28 cellular contexts compared by ENCODE assay signal in genomic region chr16:9755076-9755475, GRCh38.
"Had no signal": no experiment of that assay in that cellular context is flagged by ENCODE, and none has a peak within 500 bp of the region (broad histone marks: within the 10 kb centered on the region; RNA-seq: fewer than 3 reads in every experiment).

No MANE protein-coding gene starts in this region.

- DNase-seq: activated CD4-positive, alpha-beta memory T cell treated with anti-CD3 and anti-CD28 coated beads for 36 hours; activated CD4-positive, alpha-beta T cell treated with anti-CD3 and anti-CD28 coated beads, Interleukin-2, amount 10 ng/mL, durations not matched to agents 24 days and 14 days; activated CD4-positive, CD25-positive, alpha-beta regulatory T cell treated with anti-CD3 and anti-CD28 coated beads, Interleukin-2, amount 50 U/mL, for 72 hours; activated CD8-positive, alpha-beta memory T cell treated with anti-CD3 and anti-CD28 coated beads, Interleukin-2, amount 50 U/mL, for 4 hours; activated gamma-delta T cell; activated naive CD4-positive, alpha-beta T cell treated with anti-CD3 and anti-CD28 coated beads, Interleukin-2, amount 10 ng/mL, durations not matched to agents 7 days and 5 days; activated naive CD8-positive, alpha-beta T cell treated with anti-CD3 and anti-CD28 coated beads, Interleukin-2, amount 10 ng/mL, durations not matched to agents 7 days and 5 days; activated T-cell treated with anti-CD3 and anti-CD28 coated beads, Interleukin-2, amount 50 U/mL, for 1 hour; amygdala; dermis blood vessel endothelial cell; effector CD4-positive, alpha-beta T cell; gastrocnemius medialis; glutamatergic neuron; left cardiac atrium; ovary; retina; sigmoid colon; stimulated activated CD4-positive, alpha-beta T cell treated with anti-CD3 and anti-CD28 coated beads, Interleukin-2, amount 100 ng/mL, for 24 hours; stimulated activated naive CD4-positive, alpha-beta T cell; T-helper 17 cell; T1000; testis; transverse colon; uterus had no signal

- ATAC-seq: gastrocnemius medialis, left cardiac atrium, T-helper 17 cell had no signal

- H3K36me3 ChIP-seq: breast epithelium, esophagus muscularis mucosa, gastrocnemius medialis, neutrophil, ovary, sigmoid colon, transverse colon, uterus had no signal

- H3K27me3 ChIP-seq: breast epithelium, esophagus muscularis mucosa, gastrocnemius medialis, neutrophil, ovary, sigmoid colon, testis, transverse colon, uterus had no signal

- H3K4me1 ChIP-seq: breast epithelium, esophagus muscularis mucosa, gastrocnemius medialis, sigmoid colon, testis, transverse colon, uterus had no signal

- H3K9me3 ChIP-seq: breast epithelium, esophagus muscularis mucosa, gastrocnemius medialis, neutrophil, ovary, sigmoid colon, testis, transverse colon, uterus had no signal

- H3K27ac ChIP-seq: breast epithelium, esophagus muscularis mucosa, gastrocnemius medialis, neutrophil, ovary, sigmoid colon, testis, transverse colon, uterus had no signal

- H3K4me3 ChIP-seq: breast epithelium, esophagus muscularis mucosa, gastrocnemius medialis, ovary, sigmoid colon, smooth muscle cell, testis, transverse colon, uterus had no signal
